1 cellular context compared by ENCODE assay signal in the genomic region with DNA sequence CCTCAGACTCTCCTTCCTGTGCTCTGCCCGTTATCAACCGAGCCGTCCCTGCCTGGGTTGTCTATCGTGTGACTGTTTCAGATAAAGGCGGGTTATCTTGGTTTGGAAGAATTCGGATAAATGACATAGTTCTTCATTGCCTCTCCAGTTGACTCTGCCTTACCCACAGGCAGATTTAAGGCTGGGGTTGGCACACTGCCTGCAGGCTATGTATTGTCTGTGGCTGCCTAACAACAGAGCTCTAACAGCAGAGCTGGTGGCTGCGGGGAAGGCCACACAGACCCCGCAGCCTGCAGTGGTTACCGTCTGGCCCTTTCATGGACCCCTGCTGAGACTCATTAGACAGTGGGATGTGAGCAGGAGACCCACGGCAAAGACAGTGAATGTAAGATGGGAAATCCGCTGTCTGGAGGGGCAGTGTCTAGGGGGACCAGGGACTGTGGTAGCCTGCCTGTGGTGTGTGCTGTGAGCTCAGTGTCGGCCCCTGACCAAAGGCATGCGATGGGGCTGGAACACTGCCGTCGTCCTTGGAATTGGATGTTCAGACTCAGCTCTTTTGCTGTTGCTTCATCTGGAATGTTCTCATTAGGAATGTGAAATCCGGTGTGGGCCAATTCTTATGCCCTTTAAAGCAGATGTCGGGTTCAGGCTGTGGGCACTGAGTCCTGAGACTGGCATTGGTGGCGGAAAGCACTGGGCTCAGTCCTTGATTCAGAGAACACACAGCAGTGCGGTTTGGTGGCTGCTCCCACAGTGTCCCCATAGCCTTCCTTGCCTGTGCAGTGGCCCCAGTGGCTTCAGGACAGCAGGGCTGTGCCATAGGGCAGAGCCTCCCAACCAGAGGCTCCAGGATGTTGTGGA.
A peak's percentile ranks its signal among the peaks of the same experiment; 100 is the strongest.
TF ChIP-seq lines count a peak whose summit lies in the region.

No MANE protein-coding gene starts in this region.

TF ChIP-seq in endothelial cell of umbilical vein, 7 proteins besides CTCF, POLR2A, EP300 and RAD21 (continued from another document):
- TF ChIP-seq, protein P1, sequence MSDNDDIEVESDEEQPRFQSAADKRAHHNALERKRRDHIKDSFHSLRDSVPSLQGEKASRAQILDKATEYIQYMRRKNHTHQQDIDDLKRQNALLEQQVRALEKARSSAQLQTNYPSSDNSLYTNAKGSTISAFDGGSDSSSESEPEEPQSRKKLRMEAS (IDR thresholded peaks at IDR 0.05; ENCODE audit: insufficient read depth, insufficient read length) = no peak
- TF ChIP-seq JUN (IDR thresholded peaks at IDR 0.05; ENCODE audit: borderline replicate concordance, insufficient read depth, insufficient read length, low read depth) (no peak), GATA2 (IDR thresholded peaks at IDR 0.05; ENCODE audit: insufficient read depth, insufficient read length, low read depth, low read length) (peak; percentile 52), EZH2 (IDR thresholded peaks at IDR 0.05; ENCODE audit: borderline replicate concordance, low read depth, low read length, severe bottlenecking) (no peak)
TF ChIP-seq in endothelial cell of umbilical vein: peak in this region for 2.
